In the genomic region with DNA sequence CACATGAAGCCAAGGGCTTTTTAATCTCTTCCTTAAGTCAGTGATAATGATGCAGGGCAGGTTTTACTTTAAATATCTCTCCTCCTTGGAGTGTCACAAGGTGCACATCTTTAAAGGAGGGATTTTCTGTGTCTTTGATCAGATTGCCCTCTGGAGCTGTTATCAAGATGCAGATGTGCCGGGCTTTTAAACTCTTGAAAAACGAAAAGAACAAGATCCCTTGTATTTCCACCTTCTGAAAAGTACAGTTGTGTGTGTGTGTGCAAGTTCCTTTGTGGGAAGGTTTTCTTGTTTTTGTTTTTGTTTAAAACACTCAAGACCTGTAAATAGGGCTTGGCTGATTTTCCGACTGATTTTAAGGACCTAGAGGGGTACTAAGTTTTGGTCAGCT, we compare ENCODE assay signal across 1 cellular context.
TF ChIP-seq lines count a peak whose summit lies in the region.

No MANE protein-coding gene starts in this region.

TF ChIP-seq in endothelial cell of umbilical vein, 7 proteins besides CTCF, POLR2A, EP300 and RAD21 (continued from another document):
- TF ChIP-seq, protein P1, sequence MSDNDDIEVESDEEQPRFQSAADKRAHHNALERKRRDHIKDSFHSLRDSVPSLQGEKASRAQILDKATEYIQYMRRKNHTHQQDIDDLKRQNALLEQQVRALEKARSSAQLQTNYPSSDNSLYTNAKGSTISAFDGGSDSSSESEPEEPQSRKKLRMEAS (IDR thresholded peaks at IDR 0.05; ENCODE audit: insufficient read depth, insufficient read length) = no peak
- TF ChIP-seq POLR2AphosphoS5 (IDR thresholded peaks at IDR 0.05; ENCODE audit: insufficient read depth, low read depth, low read length) = no peak
TF ChIP-seq in endothelial cell of umbilical vein: peak in this region for 0.
